9 cellular contexts compared by ENCODE assay signal in the genomic region with DNA sequence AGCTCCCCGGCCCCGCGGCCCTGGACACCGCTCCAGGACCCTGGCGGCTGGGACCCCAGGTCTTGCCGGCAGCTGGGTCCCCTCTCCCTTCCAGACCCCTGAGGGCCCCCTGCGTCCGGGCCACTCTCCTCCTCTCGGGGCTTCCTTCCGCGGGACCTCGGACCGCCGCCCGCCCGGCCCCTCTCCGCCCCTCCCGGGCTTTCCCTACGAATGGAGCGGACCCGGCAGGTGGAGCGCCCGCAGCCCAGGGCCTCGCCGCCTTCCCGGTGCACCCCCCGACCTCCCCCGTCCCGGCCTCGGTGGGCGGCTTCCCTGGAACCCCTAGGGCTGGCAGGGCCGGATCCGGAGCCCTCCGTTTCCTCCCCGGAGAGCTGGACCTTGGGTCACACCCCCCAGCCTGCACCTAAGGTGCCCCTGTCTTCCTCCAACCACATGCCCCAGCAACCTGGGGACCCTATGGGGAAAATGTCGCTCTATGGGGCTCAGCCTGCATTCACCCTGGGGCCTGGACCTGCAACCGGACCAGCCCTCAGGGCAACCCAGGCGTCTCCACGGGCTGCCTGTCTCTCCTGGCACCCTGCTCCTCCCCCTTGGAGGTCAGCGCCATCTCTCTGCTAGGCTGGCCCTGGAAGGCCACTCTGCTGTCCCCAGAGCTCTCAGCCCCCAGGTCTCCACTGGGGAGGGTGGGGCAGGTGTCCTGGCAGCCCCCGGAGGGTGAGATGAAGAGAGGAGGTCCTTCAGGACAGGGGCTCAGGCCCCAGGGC. TPM values are rescaled to one million over a fixed set of nuclear protein-coding genes. Genes with fewer than 3 reads are reported as not detected.
DNase-seq lines count a peak whose midpoint lies in the region; ATAC-seq and TF ChIP-seq lines count a peak whose summit lies in the region.
"Had no signal": no experiment of that assay in that cellular context is flagged by ENCODE, and none has a peak within 500 bp of the region (broad histone marks: within the 10 kb centered on the region; RNA-seq: fewer than 3 reads in every experiment).

No MANE protein-coding gene starts in this region.

- H3K36me3 Mint-ChIP-seq in IgD-negative memory B cell (peaks cover 2% of the 10 kb centered on the region), endothelial cell (ENCODE audit: low read depth, unreplicated experiment) (no peaks in the 10 kb centered on the region)
- peaks cover 0 to 4% (median 0%) of the 10 kb centered on the region in 5 donors for H3K36me3 Mint-ChIP-seq in naive thymus-derived CD4-positive, alpha-beta T cell

- in situ Hi-C loops in gastrocnemius medialis (cut with MboI; ENCODE audit: low sequenced_read_pairs in 4 of 4): no loop called here

- H3K27ac ChIP-seq in naive thymus-derived CD4-positive, alpha-beta T cell (ENCODE audit: low read depth, low read length): no peak overlapping the region
- H3K27ac ChIP-seq in gastrocnemius medialis: no peak overlapping the region
- H3K27ac ChIP-seq: neutrophil had no signal

- DNase-seq in AG20443 (ENCODE audit: low spot score): peak; percentile 13
- no peak for DNase-seq in endothelial cell (ENCODE audit: low spot score)
- no peak for DNase-seq in naive thymus-derived CD4-positive, alpha-beta T cell
- no peak for DNase-seq in gastrocnemius medialis
- DNase-seq in CD1c-positive myeloid dendritic cell (ENCODE audit: extremely low spot score): no peak
- DNase-seq in GOT3 (lab: John Stamatoyannopoulos, UW): no peak
- no peak for DNase-seq in NCI-H748 treated with DMSO at 0.1 percent for 48 hours (lab: John Stamatoyannopoulos, UW)

- no peak for ATAC-seq in naive thymus-derived CD4-positive, alpha-beta T cell
- no peak for ATAC-seq in gastrocnemius medialis

- no peak overlapping the region for H3K4me3 ChIP-seq in naive thymus-derived CD4-positive, alpha-beta T cell (ENCODE audit: low read length)
- H3K4me3 ChIP-seq in gastrocnemius medialis: peak overlapping the region in 1 of 4 donors; percentile 5

- CTCF ChIA-PET in naive thymus-derived CD4-positive, alpha-beta T cell (lab: Charles Lee): interaction anchor here (1.1 kb wide), 1 partner anchor 9 kb away, joined by 3 read pairs; no protein-coding TSS in a partner anchor

- no peaks in the 10 kb centered on the region for H3K9me3 ChIP-seq in naive thymus-derived CD4-positive, alpha-beta T cell (ENCODE audit: control insufficient read depth in 2 of 3, low read length in 3 of 3)
- no peaks in the 10 kb centered on the region for H3K9me3 ChIP-seq in gastrocnemius medialis
- H3K9me3 ChIP-seq: neutrophil had no signal

- TF ChIP-seq CTCF in endothelial cell (IDR thresholded peaks at IDR 0.05; ENCODE audit: unreplicated experiment): no peak
- no peak for TF ChIP-seq CTCF in gastrocnemius medialis (IDR thresholded peaks at IDR 0.05 in 4 of 5, conservative IDR thresholded peaks at IDR 0.05 in 1 of 5)

- H3K27me3 Mint-ChIP-seq in IgD-negative memory B cell (no peaks in the 10 kb centered on the region), endothelial cell (ENCODE audit: unreplicated experiment) (peaks cover 12% of the 10 kb centered on the region)
- peaks cover 18 to 52% (median 23%) of the 10 kb centered on the region in 5 donors for H3K27me3 Mint-ChIP-seq in naive thymus-derived CD4-positive, alpha-beta T cell

- no peaks in the 10 kb centered on the region for H3K27me3 ChIP-seq in naive thymus-derived CD4-positive, alpha-beta T cell (ENCODE audit: control insufficient read depth in 2 of 2, insufficient read depth in 2 of 2, low read length in 2 of 2)
- peaks cover 8 to 18% (median 17%) of the 10 kb centered on the region in 3 donors for H3K27me3 ChIP-seq in gastrocnemius medialis

- TF ChIP-seq POLR2A in gastrocnemius medialis (IDR thresholded peaks at IDR 0.05): no peak

- intact Hi-C loops in naive thymus-derived CD4-positive, alpha-beta T cell (cut with micrococcal nuclease): no loop called here
- intact Hi-C loops in gastrocnemius medialis (cut with DNase I; ENCODE audit: low total_unique reads): no loop called here

- no peaks in the 10 kb centered on the region for H3K36me3 ChIP-seq in naive thymus-derived CD4-positive, alpha-beta T cell (ENCODE audit: control insufficient read depth in 2 of 3, insufficient read depth in 3 of 3, low read length in 3 of 3)
- no peaks in the 10 kb centered on the region for H3K36me3 ChIP-seq in gastrocnemius medialis

- peaks cover 22 to 39% (median 24%) of the 10 kb centered on the region in 3 donors for H3K4me1 Mint-ChIP-seq in IgD-negative memory B cell
- peaks cover 6% of the 10 kb centered on the region for H3K4me1 Mint-ChIP-seq in endothelial cell (ENCODE audit: unreplicated experiment)
- peaks cover 0 to 29% (median 8%) of the 10 kb centered on the region in 7 donors for H3K4me1 Mint-ChIP-seq in naive thymus-derived CD4-positive, alpha-beta T cell

- H3K4me3 Mint-ChIP-seq in IgD-negative memory B cell (peak overlapping the region; percentile 85 to 94 (median 88)), endothelial cell (ENCODE audit: unreplicated experiment) (peak overlapping the region; percentile 51)
- peak overlapping the region in 6 of 10 donors; percentile 23 to 71 (median 58) for H3K4me3 Mint-ChIP-seq in naive thymus-derived CD4-positive, alpha-beta T cell

- H3K27ac Mint-ChIP-seq in IgD-negative memory B cell (peak overlapping the region; percentile 84 to 91 (median 90)), endothelial cell (ENCODE audit: unreplicated experiment) (no peak overlapping the region)
- no peak overlapping the region for H3K27ac Mint-ChIP-seq in naive thymus-derived CD4-positive, alpha-beta T cell

- no peaks in the 10 kb centered on the region for H3K9me3 Mint-ChIP-seq in IgD-negative memory B cell
- no peaks in the 10 kb centered on the region for H3K9me3 Mint-ChIP-seq in endothelial cell (ENCODE audit: unreplicated experiment)
- no peaks in the 10 kb centered on the region for H3K9me3 Mint-ChIP-seq in naive thymus-derived CD4-positive, alpha-beta T cell

- peaks cover 0 to 10% of the 10 kb centered on the region in 2 donors for H3K4me1 ChIP-seq in naive thymus-derived CD4-positive, alpha-beta T cell (ENCODE audit: control insufficient read depth in 2 of 2, insufficient read depth in 2 of 2, low read length in 2 of 2)
- H3K4me1 ChIP-seq in gastrocnemius medialis: peaks cover 0 to 5% of the 10 kb centered on the region in 2 donors

- POLR2A ChIA-PET in naive thymus-derived CD4-positive, alpha-beta T cell (lab: Charles Lee): no interaction called here

RNA-seq across cellular contexts. Expression of gene B3GNT7, which starts 0.7 kb away (rescaled TPM):
- 3.3 TPM for polyA plus RNA-seq in IgD-negative memory B cell
- total RNA-seq in endothelial cell (ENCODE audit: unreplicated experiment): 5.3 TPM
- total RNA-seq in naive thymus-derived CD4-positive, alpha-beta T cell: 1 to 10 TPM in 2 of 5 experiments, under 1 TPM in 2, not detected in 1; 0.24 to 5.6 (median 0.95) TPM
- not detected for polyA plus RNA-seq in naive thymus-derived CD4-positive, alpha-beta T cell
- under 1 TPM; 0.10 to 0.60 (median 0.44) TPM for total RNA-seq in gastrocnemius medialis

Comparison
In these comparisons a context has a peak if more than half of its experiments do, and no peak if none do; other contexts are left out.
1. H3K27ac Mint-ChIP-seq: peak in IgD-negative memory B cell (3 of 3); none in endothelial cell (single experiment) and naive thymus-derived CD4-positive, alpha-beta T cell (0 of 9).
2. Peak in every context shown above with its lines, with median percentiles within 50 percentile points of each other: H3K4me3 Mint-ChIP-seq.